ENCODE assay signal across 11 cellular contexts in the genomic region with DNA sequence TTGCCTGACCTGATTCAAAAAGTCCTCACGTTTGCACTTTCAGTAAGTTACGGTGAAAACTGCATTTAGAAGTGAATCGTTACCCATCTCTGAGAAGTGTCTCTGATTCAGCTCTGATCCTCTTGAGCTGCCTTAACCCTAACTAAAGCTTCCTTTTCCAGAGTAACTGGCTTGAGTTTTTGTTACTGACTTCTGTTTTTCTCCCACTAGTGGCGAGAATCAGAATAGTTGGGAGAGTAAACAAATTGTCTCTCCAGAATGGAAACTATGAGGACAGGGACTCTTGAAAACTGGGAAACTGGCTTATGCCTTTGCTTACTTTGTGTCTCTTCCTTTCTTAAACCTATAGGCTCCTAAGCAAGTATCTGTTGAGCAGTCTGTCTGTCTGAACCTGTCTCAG. TPM values are rescaled to one million over a fixed set of nuclear protein-coding genes. Genes with fewer than 3 reads are reported as not detected.
DNase-seq lines count a peak whose midpoint lies in the region; ATAC-seq and TF ChIP-seq lines count a peak whose summit lies in the region.
"Had no signal": no experiment of that assay in that cellular context is flagged by ENCODE, and none has a peak within 500 bp of the region (broad histone marks: within the 10 kb centered on the region; RNA-seq: fewer than 3 reads in every experiment).

No MANE protein-coding gene starts in this region.

- BruUV-seq in Caco-2 (replicated peaks; lab: Mats Ljungman, UMichigan): no TSS peak

- no peaks in the 10 kb centered on the region for H3K9me3 Mint-ChIP-seq in Caco-2 (ENCODE audit: unreplicated experiment)
- no peaks in the 10 kb centered on the region for H3K9me3 Mint-ChIP-seq in HFFc6

- in situ Hi-C loops in astrocyte of the spinal cord (cut with HindIII; ENCODE audit: low sequenced_read_pairs): no loop called here

- H3K4me3 ChIP-seq in Caco-2 (ENCODE audit: low read depth, low read length) (no peak overlapping the region), astrocyte of the spinal cord (ENCODE audit: low read depth, low read length) (no peak overlapping the region), mesendoderm (ENCODE audit: low read length) (no peak overlapping the region), body of pancreas (no peak overlapping the region)
- H3K4me3 ChIP-seq: tibial nerve had no signal

- no peak overlapping the region for H2BK5ac ChIP-seq in mesendoderm (ENCODE audit: low read length)

- no peak overlapping the region for H3K4me2 ChIP-seq in mesendoderm (ENCODE audit: low read length)

- no peak overlapping the region for H3K23ac ChIP-seq in mesendoderm (ENCODE audit: low read length)

- POLR2A ChIA-PET in Caco-2 (lab: Charles Lee): interaction anchor here (1.0 to 1.4 kb wide), 2 partner anchors 31 to 32 kb away, joined by 5 to 6 read pairs; a partner anchor contains a TSS

- H3K27ac Mint-ChIP-seq in Caco-2 (ENCODE audit: unreplicated experiment) (no peak overlapping the region), HFFc6 (peak overlapping the region; percentile 28; the same call in 1 of the 2 replicates)

- H3K56ac ChIP-seq in mesendoderm (ENCODE audit: low read length): no peak overlapping the region

- H3K9me3 ChIP-seq in Caco-2: no peaks in the 10 kb centered on the region
- no peaks in the 10 kb centered on the region for H3K9me3 ChIP-seq in body of pancreas
- H3K9me3 ChIP-seq: tibial nerve had no signal

- no peak overlapping the region for H3K18ac ChIP-seq in mesendoderm (ENCODE audit: low read length)

- no peaks in the 10 kb centered on the region for H3K36me3 ChIP-seq in Caco-2 (ENCODE audit: control insufficient read depth, insufficient read depth, low read length)
- no peaks in the 10 kb centered on the region for H3K36me3 ChIP-seq in mesendoderm (ENCODE audit: control insufficient read depth, insufficient read depth, low read length)
- peaks cover 8 to 12% of the 10 kb centered on the region in 2 donors for H3K36me3 ChIP-seq in body of pancreas (replicated peaks in 1 of 2; ENCODE audit: insufficient read depth in 1 of 2, low read depth in 2 of 2)

- H3K36me3 Mint-ChIP-seq in Caco-2 (ENCODE audit: insufficient read depth, unreplicated experiment) (peaks cover 85% of the 10 kb centered on the region), HFFc6 (ENCODE audit: low read depth) (peaks cover 33% of the 10 kb centered on the region)

- no CpG with 5 or more reads among the region's 4 CpGs for WGBS in mesendoderm (ENCODE audit: extremely low coverage, insufficient coverage, low lambda C conversion rate)
- WGBS in body of pancreas, 2 donors: 64 to 75% methylated on average over 4 of the region's 4 CpGs

- H2BK120ac ChIP-seq in mesendoderm (ENCODE audit: low read depth, low read length): no peak overlapping the region

- H3K27ac ChIP-seq in mesendoderm (ENCODE audit: low read depth, low read length): no peak overlapping the region
- peak overlapping the region in 1 of 4 donors; percentile 22 for H3K27ac ChIP-seq in body of pancreas
- H3K27ac ChIP-seq: tibial nerve had no signal

- TF ChIP-seq CTCF in Caco-2 (IDR thresholded peaks at IDR 0.05; ENCODE audit: insufficient read depth in 1 of 2, low read depth in 1 of 2, low read length in 1 of 2, severe bottlenecking in 1 of 2, unreplicated experiment in 1 of 2): peak; percentile 77 to 78
- TF ChIP-seq CTCF in HFFc6 (IDR thresholded peaks at IDR 0.05): peak; percentile 73
- peak; percentile 35 for TF ChIP-seq CTCF in astrocyte of the spinal cord (IDR thresholded peaks at IDR 0.05; ENCODE audit: low read depth, low read length)
- TF ChIP-seq CTCF in body of pancreas (IDR thresholded peaks at IDR 0.05): peak in 2 of 7 experiments; percentile 8 to 18

- H3K79me1 ChIP-seq in mesendoderm (ENCODE audit: low read length): no peaks in the 10 kb centered on the region

- H3K4me1 Mint-ChIP-seq in Caco-2 (ENCODE audit: low read depth, unreplicated experiment): peaks cover 32% of the 10 kb centered on the region
- H3K4me1 Mint-ChIP-seq in HFFc6 (ENCODE audit: low read depth): peaks cover 51% of the 10 kb centered on the region

- no peak overlapping the region for H4K5ac ChIP-seq in mesendoderm (ENCODE audit: low read length)

- TF ChIP-seq POLR2A in body of pancreas (IDR thresholded peaks at IDR 0.05): no peak

- no peak overlapping the region for H4K8ac ChIP-seq in mesendoderm (ENCODE audit: low read depth, low read length)

- H3K9ac ChIP-seq in mesendoderm (ENCODE audit: low read length): no peak overlapping the region

- no peak overlapping the region for H3K4me3 Mint-ChIP-seq in Caco-2 (ENCODE audit: unreplicated experiment)
- H3K4me3 Mint-ChIP-seq in HFFc6: no peak overlapping the region

- H3K4me1 ChIP-seq in Caco-2 (peaks cover 16% of the 10 kb centered on the region), mesendoderm (ENCODE audit: control insufficient read depth, low read depth, low read length) (peaks cover 2% of the 10 kb centered on the region), body of pancreas (peaks cover 24% of the 10 kb centered on the region)

- H3K27me3 ChIP-seq in Caco-2 (replicated peaks; ENCODE audit: control insufficient read depth, insufficient read depth, low read length) (no peaks in the 10 kb centered on the region), mesendoderm (ENCODE audit: insufficient read depth, low read length, poor library complexity) (no peaks in the 10 kb centered on the region), body of pancreas (no peaks in the 10 kb centered on the region)
- H3K27me3 ChIP-seq: tibial nerve had no signal

- intact Hi-C loops in Caco-2 (cut with micrococcal nuclease; ENCODE audit: unreplicated experiment) (loop anchor here (2.0 to 10.0 kb wide), 2 partner anchors 30 to 124 kb away; a partner anchor contains a TSS), body of pancreas (cut with DNase I) (loop anchor here (10.0 kb wide), 2 partner anchors 124 to 394 kb away; no protein-coding TSS in a partner anchor)

- no peaks in the 10 kb centered on the region for H3K79me2 ChIP-seq in mesendoderm (ENCODE audit: control insufficient read depth, insufficient read depth, low read length)

- H2AK5ac ChIP-seq in mesendoderm (ENCODE audit: low read length): no peak overlapping the region

- H2BK15ac ChIP-seq in mesendoderm (replicated peaks; ENCODE audit: low read depth): no peak overlapping the region

- DNase-seq in Caco-2 (peak in 1 of 2 experiments; percentile 62), HFFc6 (peak; percentile 37), astrocyte of the spinal cord (ENCODE audit: low read depth, low spot score) (no peak), mesendoderm (peak; percentile 66), body of pancreas (no peak), NCI-H1048 (lab: John Stamatoyannopoulos, UW) (no peak)
- DNase-seq: activated CD4-positive, alpha-beta T cell treated with anti-CD3 and anti-CD28 coated beads for 48 hours; GOT3 had no signal

- no peaks in the 10 kb centered on the region for H3K27me3 Mint-ChIP-seq in Caco-2 (ENCODE audit: insufficient read depth, unreplicated experiment)
- H3K27me3 Mint-ChIP-seq in HFFc6 (ENCODE audit: insufficient read depth): peaks cover 3% of the 10 kb centered on the region; the same call in 1 of the 2 replicates

- CTCF ChIA-PET in Caco-2 (lab: Charles Lee): interaction anchor here (0.6 to 1.8 kb wide), 12 partner anchors 9 to 515 kb away, joined by 3 to 24 read pairs (median 3); a partner anchor contains a TSS

- no peak overlapping the region for H3K4ac ChIP-seq in mesendoderm (ENCODE audit: low read depth, low read length)

- ATAC-seq in body of pancreas: no peak
- no peak for ATAC-seq in GM18861 (IDR thresholded peaks at IDR 0.05; ENCODE audit: unreplicated experiment)
- no peak for ATAC-seq in HG02798 (IDR thresholded peaks at IDR 0.05; ENCODE audit: poor library complexity, unreplicated experiment)

RNA-seq across cellular contexts. Expression of a gene that starts 31.3 kb away (rescaled TPM):
- total RNA-seq in Caco-2 (2022) (967 and 1,072 TPM in 2 replicates), body of pancreas (100 to 1,000 TPM in 1 of 2 donors, 10 to 100 TPM in 1; 73.4 to 137 TPM)
- 100 to 1,000 TPM; 439 to 580 (median 549) TPM for total RNA-seq in HFFc6 (2021; fragmentation: NEBNext Ultra II Directional; extraction: Animal tissue kit (Norgen Biotek cat#: 25700))
- 345 TPM for polyA plus RNA-seq in mesendoderm (2013, experiment 1 of 2)
- 347 TPM for polyA plus RNA-seq in mesendoderm (2013, experiment 2 of 2)

Comparison
In these comparisons a context has a peak if more than half of its experiments do, and no peak if none do; other contexts are left out.
1. DNase-seq: peak in HFFc6 (single experiment) and mesendoderm (single experiment); none in astrocyte of the spinal cord (single experiment), body of pancreas (0 of 4) and NCI-H1048 (single experiment).